In the genomic region with DNA sequence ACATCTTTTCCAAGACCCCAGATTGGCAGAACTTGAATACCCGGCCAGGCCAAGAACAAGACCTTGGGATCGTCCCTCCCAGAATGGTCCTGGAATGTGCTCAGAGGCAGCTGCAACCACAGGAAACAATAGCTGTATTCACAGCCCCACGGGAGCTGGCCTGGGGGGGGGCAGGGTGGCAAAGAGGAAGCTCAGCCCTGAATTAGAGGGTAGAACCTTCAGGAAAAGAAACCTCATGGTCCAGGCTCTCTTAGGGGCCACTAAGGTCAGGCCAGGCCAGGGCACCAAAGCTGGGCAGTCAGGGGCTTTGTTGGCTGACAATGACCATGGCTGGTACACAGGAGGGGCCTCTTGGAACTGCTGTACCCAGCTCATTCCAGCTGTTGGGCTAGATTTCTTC, we compare ENCODE assay signal across 9 cellular contexts. TPM values are rescaled to one million over a fixed set of nuclear protein-coding genes. Genes with fewer than 3 reads are reported as not detected.
DNase-seq lines count a peak whose midpoint lies in the region; ATAC-seq and TF ChIP-seq lines count a peak whose summit lies in the region.
"Had no signal": no experiment of that assay in that cellular context is flagged by ENCODE, and none has a peak within 500 bp of the region (broad histone marks: within the 10 kb centered on the region; RNA-seq: fewer than 3 reads in every experiment).

No MANE protein-coding gene starts in this region.

- H3K4me2 ChIP-seq in SK-N-SH (peak overlapping the region; percentile 24; the same call in 1 of the 2 replicates), osteoblast (ENCODE audit: insufficient read depth, low read length) (peak overlapping the region; percentile 33)

- H3K4me3 ChIP-seq in SK-N-SH (ENCODE audit: low read depth in 2 of 2, low read length in 1 of 2), result no peak overlapping the region
- no peak overlapping the region for H3K4me3 ChIP-seq in foreskin fibroblast (ENCODE audit: low read depth in 1 of 2, low read length in 2 of 2)
- peak overlapping the region; percentile 19 for H3K4me3 ChIP-seq in osteoblast (ENCODE audit: insufficient read depth, low read length)

- H3K27ac ChIP-seq in SK-N-SH (ENCODE audit: low read depth in 2 of 2, low read length in 1 of 2) (peak overlapping the region in 1 of 2 experiments; percentile 41; a peak in 2 of 4 replicates), osteoblast (ENCODE audit: low read depth, low read length) (peak overlapping the region; percentile 65)

- CTCF ChIA-PET in SK-N-SH (lab: Yijun Ruan, JAX), result no interaction called here

- WGBS in SK-N-SH (ENCODE audit: low lambda C conversion rate), result no CpG with 5 or more reads among the region's 3 CpGs

- TF ChIP-seq RAD21 in SK-N-SH (IDR thresholded peaks at IDR 0.05; ENCODE audit: low read length), result no peak

- H3K36me3 Mint-ChIP-seq in activated T-cell treated with anti-CD3 and anti-CD28 coated beads, Interleukin-2, amount 50 U/mL, for 24 hours (ENCODE audit: low read depth), result peaks cover 24% of the 10 kb centered on the region

- no peak overlapping the region for H2AFZ ChIP-seq in SK-N-SH (ENCODE audit: low read depth)
- H2AFZ ChIP-seq in osteoblast (ENCODE audit: low read length), result no peak overlapping the region

- H3K9me3 Mint-ChIP-seq in activated T-cell treated with anti-CD3 and anti-CD28 coated beads, Interleukin-2, amount 50 U/mL, for 24 hours, result no peaks in the 10 kb centered on the region

- no peak overlapping the region for H3K4me3 Mint-ChIP-seq in activated T-cell treated with anti-CD3 and anti-CD28 coated beads, Interleukin-2, amount 50 U/mL, for 24 hours

- no peaks in the 10 kb centered on the region for H3K27me3 Mint-ChIP-seq in activated T-cell treated with anti-CD3 and anti-CD28 coated beads, Interleukin-2, amount 50 U/mL, for 24 hours

- no peak overlapping the region for H3K9ac ChIP-seq in SK-N-SH

- peaks cover 0 to 15% of the 10 kb centered on the region in 2 experiments; a peak in 2 of 4 replicates for H3K4me1 ChIP-seq in SK-N-SH (ENCODE audit: control insufficient read depth in 1 of 2, insufficient read depth in 2 of 2, low read depth in 1 of 2, low read length in 1 of 2)
- peaks cover 14% of the 10 kb centered on the region for H3K4me1 ChIP-seq in osteoblast (ENCODE audit: insufficient read depth, low read length)

- no peak overlapping the region for H3K27ac Mint-ChIP-seq in activated T-cell treated with anti-CD3 and anti-CD28 coated beads, Interleukin-2, amount 50 U/mL, for 24 hours

- no peak for ATAC-seq in HG02884 (IDR thresholded peaks at IDR 0.05; ENCODE audit: unreplicated experiment)

- peaks cover 10% of the 10 kb centered on the region; the same call in 1 of the 2 replicates for H3K79me2 ChIP-seq in SK-N-SH (ENCODE audit: insufficient read depth)
- peaks cover 2% of the 10 kb centered on the region for H3K79me2 ChIP-seq in osteoblast (ENCODE audit: insufficient read depth, low read length)

- no peaks in the 10 kb centered on the region for H4K20me1 ChIP-seq in SK-N-SH (ENCODE audit: insufficient read depth)
- H4K20me1 ChIP-seq in osteoblast (ENCODE audit: insufficient read depth, low read length), result no peaks in the 10 kb centered on the region

- no peaks in the 10 kb centered on the region for H3K9me2 ChIP-seq in SK-N-SH

- DNase-seq in COLO668 (lab: John Stamatoyannopoulos, UW; ENCODE audit: unreplicated experiment), result peak; percentile 54
- DNase-seq in SK-N-SH, result no peak
- DNase-seq in foreskin fibroblast, result peak; percentile 57 to 80
- peak; percentile 86 for DNase-seq in osteoblast (ENCODE audit: insufficient read length, low spot score, missing footprints)
- DNase-seq in SIG-M5 (lab: John Stamatoyannopoulos, UW), result no peak
- no peak for DNase-seq in activated T-cell treated with anti-CD3 and anti-CD28 coated beads, Interleukin-2, amount 50 U/mL, for 24 hours
- DNase-seq in NCI-H345 (lab: John Stamatoyannopoulos, UW), result no peak
- DNase-seq: cortex of kidney had no signal

- peaks cover 25 to 54% of the 10 kb centered on the region in 2 experiments for H3K36me3 ChIP-seq in SK-N-SH (replicated peaks in 1 of 2; ENCODE audit: control insufficient read depth in 1 of 2, insufficient read depth in 2 of 2, low read length in 1 of 2)
- peaks cover 53% of the 10 kb centered on the region for H3K36me3 ChIP-seq in osteoblast (ENCODE audit: insufficient read depth, low read length)

- no peaks in the 10 kb centered on the region for H3K27me3 ChIP-seq in SK-N-SH (ENCODE audit: insufficient read depth)
- no peaks in the 10 kb centered on the region for H3K27me3 ChIP-seq in osteoblast (ENCODE audit: insufficient read depth, low read length)

- no peak for TF ChIP-seq EP300 in SK-N-SH (IDR thresholded peaks at IDR 0.05; ENCODE audit: borderline replicate concordance in 1 of 2, low read depth in 1 of 2, low read length in 1 of 2)

- POLR2A ChIA-PET in SK-N-SH (lab: Yijun Ruan, JAX), result interaction anchor here (0.7 to 1.7 kb wide), 2 partner anchors 9 to 11 kb away, joined by 3 to 7 read pairs; no protein-coding TSS in a partner anchor

- no peaks in the 10 kb centered on the region for H3K4me1 Mint-ChIP-seq in activated T-cell treated with anti-CD3 and anti-CD28 coated beads, Interleukin-2, amount 50 U/mL, for 24 hours (ENCODE audit: low read depth)

- H3K9me3 ChIP-seq in SK-N-SH (no peaks in the 10 kb centered on the region), osteoblast (ENCODE audit: low read depth, low read length) (no peaks in the 10 kb centered on the region)

- TF ChIP-seq CTCF in SK-N-SH (IDR thresholded peaks at IDR 0.05) (no peak), foreskin fibroblast (IDR thresholded peaks at IDR 0.05; ENCODE audit: low read depth, low read length) (no peak), osteoblast (IDR thresholded peaks at IDR 0.05; ENCODE audit: extremely low read depth, low read depth, low read length) (no peak)

- no peaks in the 10 kb centered on the region for H3F3A ChIP-seq in SK-N-SH (replicated peaks; ENCODE audit: insufficient read depth)

TF ChIP-seq in SK-N-SH, 30 proteins besides CTCF, POLR2A, EP300 and RAD21:
- TF ChIP-seq EZH2phosphoT487 (IDR thresholded peaks at IDR 0.05; ENCODE audit: borderline replicate concordance, low read depth), result no peak
- peak; percentile 57 for TF ChIP-seq TCF12 (IDR thresholded peaks at IDR 0.05)
- TF ChIP-seq, protein P1, sequence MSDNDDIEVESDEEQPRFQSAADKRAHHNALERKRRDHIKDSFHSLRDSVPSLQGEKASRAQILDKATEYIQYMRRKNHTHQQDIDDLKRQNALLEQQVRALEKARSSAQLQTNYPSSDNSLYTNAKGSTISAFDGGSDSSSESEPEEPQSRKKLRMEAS (IDR thresholded peaks at IDR 0.05; ENCODE audit: low read depth), result peak; percentile 60
- 0 out of 2 replicates have a peak, but pooled peaks have one; percentile 18 for TF ChIP-seq TEAD4 (IDR thresholded peaks at IDR 0.05; ENCODE audit: borderline replicate concordance, insufficient read depth)
TF ChIP-seq in SK-N-SH: peak in this region for 3.

RNA-seq across cellular contexts. Expression of a gene that starts 17.3 kb away (rescaled TPM):
- polyA plus RNA-seq in SK-N-SH (2012; rRNA removed), result 752 and 1,162 TPM in 2 replicates
- polyA plus RNA-seq in SK-N-SH (2012; cell fraction: cytosol; rRNA removed), result 1,039 and 1,258 TPM in 2 replicates
- 308 and 341 TPM in 2 replicates for polyA plus RNA-seq in SK-N-SH (2012; cell fraction: nucleus; rRNA removed)
- total RNA-seq in osteoblast, result 710 and 869 TPM in 2 replicates

RNA-seq across cellular contexts. Expression of a gene that starts 17.4 kb away (rescaled TPM):
- 6.4 and 8.0 TPM in 2 replicates for polyA plus RNA-seq in SK-N-SH (2012; rRNA removed)
- 2.5 and 2.7 TPM in 2 replicates for polyA plus RNA-seq in SK-N-SH (2012; cell fraction: cytosol; rRNA removed)
- 44.1 and 62.7 TPM in 2 replicates for polyA plus RNA-seq in SK-N-SH (2012; cell fraction: nucleus; rRNA removed)
- 9.0 and 10.9 TPM in 2 replicates for total RNA-seq in osteoblast

Comparison
In these comparisons a context has a peak if more than half of its experiments do, and no peak if none do; other contexts are left out.
1. DNase-seq: peak in COLO668 (single experiment), foreskin fibroblast (2 of 2) and osteoblast (single experiment); none in SK-N-SH (single experiment), SIG-M5 (single experiment), activated T-cell treated with anti-CD3 and anti-CD28 coated beads, Interleukin-2, amount 50 U/mL, for 24 hours (single experiment) and NCI-H345 (single experiment).